ENCODE assay signal across 9 cellular contexts in the genomic region with DNA sequence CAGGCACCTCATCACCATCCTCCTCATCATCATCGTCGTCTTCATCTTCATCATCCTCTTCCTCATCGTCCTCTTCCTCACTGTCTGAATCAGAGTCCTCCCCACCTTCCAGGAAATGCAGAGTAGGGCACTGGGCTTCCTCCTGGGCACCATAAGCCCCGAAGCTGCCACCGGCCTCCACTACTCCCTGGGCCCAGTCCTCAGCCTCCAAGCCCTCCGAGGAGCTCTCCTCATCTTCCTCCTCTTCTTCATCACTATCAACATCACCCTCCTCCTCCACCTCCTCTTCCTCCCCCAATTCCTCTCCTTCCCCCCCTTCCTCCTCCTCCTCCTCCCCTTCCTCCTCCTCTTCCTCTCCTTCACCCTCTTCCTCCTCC. TPM values are rescaled to one million over a fixed set of nuclear protein-coding genes. Genes with fewer than 3 reads are reported as not detected.
DNase-seq lines count a peak whose midpoint lies in the region; ATAC-seq and TF ChIP-seq lines count a peak whose summit lies in the region.
"Had no signal": no experiment of that assay in that cellular context is flagged by ENCODE, and none has a peak within 500 bp of the region (broad histone marks: within the 10 kb centered on the region; RNA-seq: fewer than 3 reads in every experiment).

No MANE protein-coding gene starts in this region.

- H3K27ac Mint-ChIP-seq in stimulated activated naive CD8-positive, alpha-beta T cell treated with anti-CD3 and anti-CD28 coated beads, Interleukin-15, Interleukin-2, amounts not matched to agents 100 ng/mL and 50 ng/mL, for 24 hours, result peak overlapping the region; percentile 11

- H3K4me3 ChIP-seq in brain microvascular endothelial cell (ENCODE audit: low read depth, low read length) (peak overlapping the region; percentile 71), muscle layer of colon (ENCODE audit: low read depth in 1 of 2, low read length in 2 of 2) (peak overlapping the region; percentile 71 to 84)

- in situ Hi-C loops in brain microvascular endothelial cell (cut with HindIII; ENCODE audit: low pct_ligation_motif_present, low sequenced_read_pairs), result no loop called here

- TF ChIP-seq CTCF in brain microvascular endothelial cell (IDR thresholded peaks at IDR 0.05; ENCODE audit: low read depth, low read length, missing control alignments), result no peak

- ATAC-seq in stimulated activated naive CD8-positive, alpha-beta T cell treated with anti-CD3 and anti-CD28 coated beads, Interleukin-15, Interleukin-2, amounts not matched to agents 100 U/mL and 50 U/mL, for 24 hours, result no peak
- ATAC-seq in esophagus mucosa, result no peak
- ATAC-seq in GM21515 (IDR thresholded peaks at IDR 0.05; ENCODE audit: unreplicated experiment), result no peak

- no peak for DNase-seq in stimulated activated naive CD8-positive, alpha-beta T cell treated with anti-CD3 and anti-CD28 coated beads, Interleukin-15, Interleukin-2, amounts not matched to agents 100 U/mL and 50 U/mL, for 24 hours
- DNase-seq in brain microvascular endothelial cell (no peak), C1 segment of cervical spinal cord (lab: John Stamatoyannopoulos, UW) (no peak), DMS79 treated with DMSO at 0.1 percent for 48 hours (lab: John Stamatoyannopoulos, UW) (no peak)
- DNase-seq: caudate nucleus had no signal

- H3K27me3 Mint-ChIP-seq in stimulated activated naive CD8-positive, alpha-beta T cell treated with anti-CD3 and anti-CD28 coated beads, Interleukin-15, Interleukin-2, amounts not matched to agents 100 ng/mL and 50 ng/mL, for 24 hours, result no peaks in the 10 kb centered on the region

- H3K4me3 Mint-ChIP-seq in stimulated activated naive CD8-positive, alpha-beta T cell treated with anti-CD3 and anti-CD28 coated beads, Interleukin-15, Interleukin-2, amounts not matched to agents 100 ng/mL and 50 ng/mL, for 24 hours, result peak overlapping the region; percentile 63

- peaks cover 6% of the 10 kb centered on the region for H3K36me3 Mint-ChIP-seq in stimulated activated naive CD8-positive, alpha-beta T cell treated with anti-CD3 and anti-CD28 coated beads, Interleukin-15, Interleukin-2, amounts not matched to agents 100 ng/mL and 50 ng/mL, for 24 hours (ENCODE audit: low read depth)

- peak overlapping the region; percentile 57 for H3K9ac ChIP-seq in muscle layer of colon (ENCODE audit: low read length)

- H3K9me3 Mint-ChIP-seq in stimulated activated naive CD8-positive, alpha-beta T cell treated with anti-CD3 and anti-CD28 coated beads, Interleukin-15, Interleukin-2, amounts not matched to agents 100 ng/mL and 50 ng/mL, for 24 hours, result no peaks in the 10 kb centered on the region

- H3K27me3 ChIP-seq in brain microvascular endothelial cell (replicated peaks) (no peaks in the 10 kb centered on the region), muscle layer of colon (ENCODE audit: control insufficient read depth in 1 of 2, insufficient read depth in 2 of 2, low read length in 2 of 2) (no peaks in the 10 kb centered on the region)

- peaks cover 41% of the 10 kb centered on the region for H3K4me1 ChIP-seq in muscle layer of colon (ENCODE audit: insufficient read depth, low read length)

- H3K27ac ChIP-seq in brain microvascular endothelial cell (no peak overlapping the region), muscle layer of colon (ENCODE audit: low read depth, low read length) (no peak overlapping the region)

- peaks cover 49% of the 10 kb centered on the region for H3K4me1 Mint-ChIP-seq in stimulated activated naive CD8-positive, alpha-beta T cell treated with anti-CD3 and anti-CD28 coated beads, Interleukin-15, Interleukin-2, amounts not matched to agents 100 ng/mL and 50 ng/mL, for 24 hours (ENCODE audit: low read depth)

- H3K36me3 ChIP-seq in brain microvascular endothelial cell (replicated peaks) (no peaks in the 10 kb centered on the region), muscle layer of colon (ENCODE audit: insufficient read depth, low read length) (no peaks in the 10 kb centered on the region)

- no peaks in the 10 kb centered on the region for H3K9me3 ChIP-seq in muscle layer of colon (ENCODE audit: low read length)

RNA-seq across cellular contexts. Expression of a gene that starts 1.7 kb away (rescaled TPM):
- 50.8 TPM for total RNA-seq in esophagus mucosa

RNA-seq across cellular contexts. Expression of a gene that starts 3.6 kb away (rescaled TPM):
- not detected for total RNA-seq in esophagus mucosa

RNA-seq across cellular contexts. Expression of a gene that starts 11.3 kb away (rescaled TPM):
- 42.5 TPM for total RNA-seq in esophagus mucosa

RNA-seq across cellular contexts. Expression of a gene that starts 17.3 kb away (rescaled TPM):
- total RNA-seq in esophagus mucosa, result 29.1 TPM

RNA-seq across cellular contexts. Expression of a gene that starts 35.5 kb away (rescaled TPM):
- total RNA-seq in esophagus mucosa, result 10.7 TPM
